In the genomic region with DNA sequence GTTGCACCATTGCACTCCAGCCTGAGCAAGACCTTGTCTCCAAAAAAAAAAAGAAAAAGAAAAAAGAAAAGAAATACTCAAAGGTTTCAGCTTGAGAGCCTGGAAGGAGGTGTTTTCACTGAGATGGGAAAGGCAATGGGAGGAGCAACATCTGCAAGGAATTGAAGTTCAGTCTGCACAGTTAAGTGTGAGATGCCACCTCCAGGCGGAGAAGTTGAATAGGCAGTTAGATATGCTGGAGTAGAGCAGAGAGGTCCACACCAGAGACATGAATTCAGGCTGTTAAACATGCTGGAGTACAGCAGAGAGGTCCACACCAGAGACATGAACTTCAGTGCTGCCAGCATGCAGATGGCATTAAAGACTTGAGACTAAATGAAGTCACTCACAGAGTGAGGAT, we compare ENCODE assay signal across 16 cellular contexts. TPM values are rescaled to one million over a fixed set of nuclear protein-coding genes. Genes with fewer than 3 reads are reported as not detected.
DNase-seq lines count a peak whose midpoint lies in the region; ATAC-seq, FAIRE-seq and TF ChIP-seq lines count a peak whose summit lies in the region.
"Had no signal": no experiment of that assay in that cellular context is flagged by ENCODE, and none has a peak within 500 bp of the region (broad histone marks: within the 10 kb centered on the region; RNA-seq: fewer than 3 reads in every experiment).

No MANE protein-coding gene starts in this region.

- H3K4me3 Mint-ChIP-seq in chondrocyte (ENCODE audit: unreplicated experiment), result no peak overlapping the region
- H3K4me3 Mint-ChIP-seq: activated CD4-positive, alpha-beta memory T cell treated with anti-CD3 and anti-CD28 coated beads, Interleukin-2, amount 10 ng/mL, durations not matched to agents 7 days and 5 days; CD4-positive, alpha-beta T cell had no signal

- H3K9me3 ChIP-seq in A549, result no peaks in the 10 kb centered on the region
- H3K9me3 ChIP-seq: esophagus muscularis mucosa, pancreas had no signal

- FAIRE-seq in A549 (lab: Jason Lieb, UNC), result no peak
- FAIRE-seq: pancreas had no signal

- no peaks in the 10 kb centered on the region for H3K36me3 Mint-ChIP-seq in chondrocyte (ENCODE audit: low read depth)

- CTCF ChIA-PET in A549 (lab: Yijun Ruan, JAX), result interaction anchor here (0.6 to 4.4 kb wide), 8 partner anchors 15 to 107 kb away, joined by 3 to 33 read pairs (median 4); partner anchors contain the start of gene DTNB

- H3K27ac ChIP-seq in A549, result no peak overlapping the region
- H3K27ac ChIP-seq: esophagus muscularis mucosa, pancreas had no signal

- TF ChIP-seq EP300 in A549 (IDR thresholded peaks at IDR 0.05), result no peak

- no peak overlapping the region for H3K27ac Mint-ChIP-seq in chondrocyte (ENCODE audit: unreplicated experiment)
- H3K27ac Mint-ChIP-seq: activated CD4-positive, alpha-beta memory T cell treated with anti-CD3 and anti-CD28 coated beads, Interleukin-2, amount 10 ng/mL, durations not matched to agents 7 days and 5 days; CD4-positive, alpha-beta T cell had no signal

- TF ChIP-seq CTCF in A549 (IDR thresholded peaks at IDR 0.05) (peak; percentile 21; the same call in 1 of the 3 replicates), chondrocyte (IDR thresholded peaks at IDR 0.05) (peak; percentile 39)

- POLR2A ChIA-PET in A549 (lab: Yijun Ruan, JAX), result no interaction called here

- no peak for TF ChIP-seq POLR2A in A549 (IDR thresholded peaks at IDR 0.05; ENCODE audit: low read length)

- peak; percentile 25 to 58; a peak in 2 of 5 replicates for TF ChIP-seq RAD21 in A549 (conservative IDR thresholded peaks at IDR 0.05 in 1 of 2, IDR thresholded peaks at IDR 0.05 in 1 of 2)

- WGBS in A549 (ENCODE audit: missing lambda C conversion rate), result 33% methylated on average over 1 of the region's 1 CpG

- peak; percentile 86 to 88 for ATAC-seq in A549
- ATAC-seq in GM21390 (IDR thresholded peaks at IDR 0.05; ENCODE audit: unreplicated experiment), result no peak
- ATAC-seq in HG03354 (IDR thresholded peaks at IDR 0.05; ENCODE audit: poor library complexity, severe bottlenecking, unreplicated experiment), result no peak
- ATAC-seq: pancreas had no signal

- H3K4me3 ChIP-seq in A549, result no peak overlapping the region
- H3K4me3 ChIP-seq: esophagus muscularis mucosa, pancreas had no signal

- no peak overlapping the region for H3K4me2 ChIP-seq in A549

- DNase-seq in A549 (ENCODE audit: low read depth in 1 of 2, low spot score in 1 of 2), result peak; percentile 31 to 66
- DNase-seq in ELR (ENCODE audit: low read depth), result peak; percentile 41
- peak; percentile 19 for DNase-seq in NCI-H69 (lab: John Stamatoyannopoulos, UW)
- DNase-seq in chondrocyte (ENCODE audit: low spot score), result no peak
- DNase-seq in foreskin melanocyte, result no peak
- no peak for DNase-seq in D341Med (ENCODE audit: low spot score)
- DNase-seq: activated CD4-positive, alpha-beta memory T cell treated with anti-CD3 and anti-CD28 coated beads, Interleukin-2, amount 10 ng/mL, durations not matched to agents 7 days and 5 days; activated naive CD4-positive, alpha-beta T cell; CD4-positive, alpha-beta T cell; midbrain; pancreas; stimulated activated naive CD4-positive, alpha-beta T cell treated with Interleukin-2 at 50 U/mL for 16 hours; T-helper 1 cell had no signal

- peaks cover 6% of the 10 kb centered on the region; the same call in 2 of the 3 replicates for H3K4me1 ChIP-seq in A549
- H3K4me1 ChIP-seq: pancreas had no signal

- no peaks in the 10 kb centered on the region for H3K9me3 Mint-ChIP-seq in chondrocyte (ENCODE audit: low read depth)
- H3K9me3 Mint-ChIP-seq: CD4-positive, alpha-beta T cell had no signal

- H3K4me1 Mint-ChIP-seq in chondrocyte (ENCODE audit: low read depth), result peaks cover 7% of the 10 kb centered on the region

- peaks cover 5% of the 10 kb centered on the region for H3K27me3 Mint-ChIP-seq in chondrocyte (ENCODE audit: low read depth)

TF ChIP-seq in A549, 52 proteins besides CTCF, POLR2A, EP300 and RAD21:
- no peak for TF ChIP-seq JUN (IDR thresholded peaks at IDR 0.05)
- TF ChIP-seq CEBPB (IDR thresholded peaks at IDR 0.05), result no peak
- no peak for TF ChIP-seq POLR2AphosphoS2 (conservative IDR thresholded peaks at IDR 0.05; ENCODE audit: low read length)
- no peak for TF ChIP-seq CHD2 (IDR thresholded peaks at IDR 0.05; ENCODE audit: low read length, partially characterized antibody)
- no peak for TF ChIP-seq BHLHE40 (IDR thresholded peaks at IDR 0.05; ENCODE audit: low read depth, low read length)
- TF ChIP-seq CBX2 (IDR thresholded peaks at IDR 0.05; ENCODE audit: borderline replicate concordance, low read depth), result no peak
- TF ChIP-seq GATA3 (IDR thresholded peaks at IDR 0.05; ENCODE audit: borderline replicate concordance), result no peak
- no peak for TF ChIP-seq JUNB (IDR thresholded peaks at IDR 0.05)
- no peak for TF ChIP-seq NR3C1 (IDR thresholded peaks at IDR 0.05)
- TF ChIP-seq MYC (IDR thresholded peaks at IDR 0.05; ENCODE audit: borderline replicate concordance, low read length), result no peak
- no peak for TF ChIP-seq NFE2L2 (conservative IDR thresholded peaks at IDR 0.05; ENCODE audit: low read length)
- no peak for TF ChIP-seq HOXB13 (CRISPR knock-in tag; IDR thresholded peaks at IDR 0.05; ENCODE audit: low read depth)
- TF ChIP-seq CHD4 (IDR thresholded peaks at IDR 0.05; ENCODE audit: borderline replicate concordance), result no peak
- no peak for TF ChIP-seq MAX (IDR thresholded peaks at IDR 0.05)
- no peak for TF ChIP-seq PHF8 (IDR thresholded peaks at IDR 0.05; ENCODE audit: borderline replicate concordance, low read depth)
- no peak for TF ChIP-seq CBX8 (IDR thresholded peaks at IDR 0.05)
- TF ChIP-seq RFX5 (IDR thresholded peaks at IDR 0.05), result no peak
- TF ChIP-seq REST (IDR thresholded peaks at IDR 0.05), result no peak
TF ChIP-seq in A549: peak in this region for 0.

RNA-seq across cellular contexts. Expression of gene DTNB, which starts 41.4 kb away (rescaled TPM):
- polyA plus RNA-seq in A549 (2011; rRNA removed), result 32.6 and 41.2 TPM in 2 replicates
- polyA plus RNA-seq in A549 (2012; cell fraction: cytosol; rRNA removed), result 16.8 and 19.1 TPM in 2 replicates
- 17.0 and 21.0 TPM in 2 replicates for polyA plus RNA-seq in A549 (2012; cell fraction: nucleus; rRNA removed)
- 11.2 to 12.1 TPM (median 12.0 TPM) in 3 replicates for polyA plus RNA-seq in A549 (2017; fragmentation: RNase III; extraction: RNeasy Plus Mini Kit Qiagen cat#74134 plus additional on column Dnase treatment)
- polyA minus RNA-seq in A549 (2011; rRNA and poly(A)+ RNA removed), result 40.3 and 40.5 TPM in 2 replicates
- total RNA-seq in chondrocyte, result 8.5 to 12.1 TPM (median 8.7 TPM) in 3 replicates

Comparison
In these comparisons a context has a peak if more than half of its experiments do, and no peak if none do; other contexts are left out.
1. ATAC-seq: peak in A549 (2 of 2); none in GM21390 (single experiment) and HG03354 (single experiment).
2. DNase-seq: peak in A549 (2 of 2), ELR (single experiment) and NCI-H69 (single experiment); none in chondrocyte (single experiment), foreskin melanocyte (single experiment) and D341Med (single experiment).